ENCODE assay signal across 3 cellular contexts in the genomic region with DNA sequence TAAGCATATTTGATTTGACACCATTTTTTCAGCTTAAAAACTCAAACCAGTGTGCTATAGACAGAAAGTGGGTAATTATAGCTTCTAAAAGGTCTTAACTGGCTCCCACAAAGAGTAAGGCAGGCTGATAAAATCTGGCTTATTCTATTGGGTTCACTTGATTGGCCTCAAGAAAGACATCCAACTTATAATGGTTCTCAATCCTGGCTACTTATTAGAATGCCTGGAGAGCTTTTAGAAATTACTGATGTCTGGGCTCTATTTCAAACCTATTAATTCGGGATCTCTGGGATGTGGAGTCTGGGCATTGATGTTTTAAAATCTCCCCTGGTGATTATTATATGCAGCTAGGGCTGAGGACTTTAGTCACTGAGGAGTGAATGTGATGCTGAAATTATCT.
"Had no signal": no experiment of that assay in that cellular context is flagged by ENCODE, and none has a peak within 500 bp of the region (broad histone marks: within the 10 kb centered on the region; RNA-seq: fewer than 3 reads in every experiment).

No MANE protein-coding gene starts in this region.

- DNase-seq: IMR-90, KBM-7, KG1 had no signal
